1 cellular context compared by ENCODE assay signal in the genomic region with DNA sequence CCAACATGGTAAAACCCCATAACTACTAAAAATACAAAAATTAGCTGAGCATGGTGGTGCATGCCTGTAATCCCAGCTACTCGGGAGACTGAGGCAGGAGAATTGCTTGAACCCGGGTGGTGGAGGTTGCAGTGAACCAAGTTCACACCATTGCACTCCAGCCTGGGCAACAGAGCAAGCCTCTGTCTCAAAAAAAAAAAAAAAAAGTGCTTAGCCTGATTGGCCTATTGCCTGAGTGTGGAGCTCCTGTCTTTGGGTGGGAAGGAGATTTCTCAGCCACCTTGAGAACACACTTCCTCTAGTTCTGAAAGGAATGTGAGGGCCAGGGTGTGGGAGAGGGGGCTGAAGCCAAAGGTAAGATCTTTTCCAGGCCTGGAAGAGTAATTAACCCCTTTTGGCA.
TF ChIP-seq lines count a peak whose summit lies in the region.
"Not testable (repeated sequence)": the region's sequence is repeated elsewhere in the genome, so short reads cannot be mapped to it uniquely, and the experiment has no call there.

No MANE protein-coding gene starts in this region.

TF ChIP-seq in K562, 482 proteins besides CTCF, POLR2A, EP300 and RAD21:
- TF ChIP-seq L3MBTL2 (IDR thresholded peaks at IDR 0.05) (peak; percentile 40; the same call in 1 of the 2 replicates), PTTG1 (tag; IDR thresholded peaks at IDR 0.05; ENCODE audit: low read depth) (peak; percentile 39; the same call in 1 of the 2 replicates), ATF1 (tag; IDR thresholded peaks at IDR 0.05) (0 out of 2 replicates have a peak, but pooled peaks have one; percentile 12), SPI1 (IDR thresholded peaks at IDR 0.05; ENCODE audit: borderline replicate concordance, low read depth, low read length) (peak; percentile 27; the same call in 1 of the 2 replicates), SMAD4 (CRISPR knock-in tag; conservative IDR thresholded peaks at IDR 0.05) (peak; percentile 65), ZNF766 (CRISPR knock-in tag; conservative IDR thresholded peaks at IDR 0.05) (peak; percentile 65; the same call in 1 of the 2 replicates), DMBX1 (CRISPR knock-in tag; IDR thresholded peaks at IDR 0.05; ENCODE audit: borderline replicate concordance) (peak; percentile 78), NR2C1 (tag; IDR thresholded peaks at IDR 0.05) (peak; percentile 40; the same call in 1 of the 2 replicates), CXXC5 (CRISPR knock-in tag; IDR thresholded peaks at IDR 0.05) (peak; percentile 59), ZNF384 (IDR thresholded peaks at IDR 0.05; ENCODE audit: low read depth, low read length) (peak; percentile 87), ZNF197 (CRISPR knock-in tag; IDR thresholded peaks at IDR 0.05; ENCODE audit: low read depth) (peak; percentile 13; the same call in 1 of the 2 replicates), ZNF175 (CRISPR knock-in tag; IDR thresholded peaks at IDR 0.05; ENCODE audit: low read depth) (peak; percentile 63; the same call in 1 of the 2 replicates)
- not testable (repeated sequence) for TF ChIP-seq ATF1 (CRISPR knock-in tag; IDR thresholded peaks at IDR 0.05); NR2C1 (IDR thresholded peaks at IDR 0.05)
- TF ChIP-seq, protein P1, sequence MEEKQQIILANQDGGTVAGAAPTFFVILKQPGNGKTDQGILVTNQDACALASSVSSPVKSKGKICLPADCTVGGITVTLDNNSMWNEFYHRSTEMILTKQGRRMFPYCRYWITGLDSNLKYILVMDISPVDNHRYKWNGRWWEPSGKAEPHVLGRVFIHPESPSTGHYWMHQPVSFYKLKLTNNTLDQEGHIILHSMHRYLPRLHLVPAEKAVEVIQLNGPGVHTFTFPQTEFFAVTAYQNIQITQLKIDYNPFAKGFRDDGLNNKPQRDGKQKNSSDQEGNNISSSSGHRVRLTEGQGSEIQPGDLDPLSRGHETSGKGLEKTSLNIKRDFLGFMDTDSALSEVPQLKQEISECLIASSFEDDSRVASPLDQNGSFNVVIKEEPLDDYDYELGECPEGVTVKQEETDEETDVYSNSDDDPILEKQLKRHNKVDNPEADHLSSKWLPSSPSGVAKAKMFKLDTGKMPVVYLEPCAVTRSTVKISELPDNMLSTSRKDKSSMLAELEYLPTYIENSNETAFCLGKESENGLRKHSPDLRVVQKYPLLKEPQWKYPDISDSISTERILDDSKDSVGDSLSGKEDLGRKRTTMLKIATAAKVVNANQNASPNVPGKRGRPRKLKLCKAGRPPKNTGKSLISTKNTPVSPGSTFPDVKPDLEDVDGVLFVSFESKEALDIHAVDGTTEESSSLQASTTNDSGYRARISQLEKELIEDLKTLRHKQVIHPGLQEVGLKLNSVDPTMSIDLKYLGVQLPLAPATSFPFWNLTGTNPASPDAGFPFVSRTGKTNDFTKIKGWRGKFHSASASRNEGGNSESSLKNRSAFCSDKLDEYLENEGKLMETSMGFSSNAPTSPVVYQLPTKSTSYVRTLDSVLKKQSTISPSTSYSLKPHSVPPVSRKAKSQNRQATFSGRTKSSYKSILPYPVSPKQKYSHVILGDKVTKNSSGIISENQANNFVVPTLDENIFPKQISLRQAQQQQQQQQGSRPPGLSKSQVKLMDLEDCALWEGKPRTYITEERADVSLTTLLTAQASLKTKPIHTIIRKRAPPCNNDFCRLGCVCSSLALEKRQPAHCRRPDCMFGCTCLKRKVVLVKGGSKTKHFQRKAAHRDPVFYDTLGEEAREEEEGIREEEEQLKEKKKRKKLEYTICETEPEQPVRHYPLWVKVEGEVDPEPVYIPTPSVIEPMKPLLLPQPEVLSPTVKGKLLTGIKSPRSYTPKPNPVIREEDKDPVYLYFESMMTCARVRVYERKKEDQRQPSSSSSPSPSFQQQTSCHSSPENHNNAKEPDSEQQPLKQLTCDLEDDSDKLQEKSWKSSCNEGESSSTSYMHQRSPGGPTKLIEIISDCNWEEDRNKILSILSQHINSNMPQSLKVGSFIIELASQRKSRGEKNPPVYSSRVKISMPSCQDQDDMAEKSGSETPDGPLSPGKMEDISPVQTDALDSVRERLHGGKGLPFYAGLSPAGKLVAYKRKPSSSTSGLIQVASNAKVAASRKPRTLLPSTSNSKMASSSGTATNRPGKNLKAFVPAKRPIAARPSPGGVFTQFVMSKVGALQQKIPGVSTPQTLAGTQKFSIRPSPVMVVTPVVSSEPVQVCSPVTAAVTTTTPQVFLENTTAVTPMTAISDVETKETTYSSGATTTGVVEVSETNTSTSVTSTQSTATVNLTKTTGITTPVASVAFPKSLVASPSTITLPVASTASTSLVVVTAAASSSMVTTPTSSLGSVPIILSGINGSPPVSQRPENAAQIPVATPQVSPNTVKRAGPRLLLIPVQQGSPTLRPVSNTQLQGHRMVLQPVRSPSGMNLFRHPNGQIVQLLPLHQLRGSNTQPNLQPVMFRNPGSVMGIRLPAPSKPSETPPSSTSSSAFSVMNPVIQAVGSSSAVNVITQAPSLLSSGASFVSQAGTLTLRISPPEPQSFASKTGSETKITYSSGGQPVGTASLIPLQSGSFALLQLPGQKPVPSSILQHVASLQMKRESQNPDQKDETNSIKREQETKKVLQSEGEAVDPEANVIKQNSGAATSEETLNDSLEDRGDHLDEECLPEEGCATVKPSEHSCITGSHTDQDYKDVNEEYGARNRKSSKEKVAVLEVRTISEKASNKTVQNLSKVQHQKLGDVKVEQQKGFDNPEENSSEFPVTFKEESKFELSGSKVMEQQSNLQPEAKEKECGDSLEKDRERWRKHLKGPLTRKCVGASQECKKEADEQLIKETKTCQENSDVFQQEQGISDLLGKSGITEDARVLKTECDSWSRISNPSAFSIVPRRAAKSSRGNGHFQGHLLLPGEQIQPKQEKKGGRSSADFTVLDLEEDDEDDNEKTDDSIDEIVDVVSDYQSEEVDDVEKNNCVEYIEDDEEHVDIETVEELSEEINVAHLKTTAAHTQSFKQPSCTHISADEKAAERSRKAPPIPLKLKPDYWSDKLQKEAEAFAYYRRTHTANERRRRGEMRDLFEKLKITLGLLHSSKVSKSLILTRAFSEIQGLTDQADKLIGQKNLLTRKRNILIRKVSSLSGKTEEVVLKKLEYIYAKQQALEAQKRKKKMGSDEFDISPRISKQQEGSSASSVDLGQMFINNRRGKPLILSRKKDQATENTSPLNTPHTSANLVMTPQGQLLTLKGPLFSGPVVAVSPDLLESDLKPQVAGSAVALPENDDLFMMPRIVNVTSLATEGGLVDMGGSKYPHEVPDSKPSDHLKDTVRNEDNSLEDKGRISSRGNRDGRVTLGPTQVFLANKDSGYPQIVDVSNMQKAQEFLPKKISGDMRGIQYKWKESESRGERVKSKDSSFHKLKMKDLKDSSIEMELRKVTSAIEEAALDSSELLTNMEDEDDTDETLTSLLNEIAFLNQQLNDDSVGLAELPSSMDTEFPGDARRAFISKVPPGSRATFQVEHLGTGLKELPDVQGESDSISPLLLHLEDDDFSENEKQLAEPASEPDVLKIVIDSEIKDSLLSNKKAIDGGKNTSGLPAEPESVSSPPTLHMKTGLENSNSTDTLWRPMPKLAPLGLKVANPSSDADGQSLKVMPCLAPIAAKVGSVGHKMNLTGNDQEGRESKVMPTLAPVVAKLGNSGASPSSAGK (IDR thresholded peaks at IDR 0.05) = 0 out of 2 replicates have a peak, but pooled peaks have one; percentile 19
- TF ChIP-seq, protein P2, sequence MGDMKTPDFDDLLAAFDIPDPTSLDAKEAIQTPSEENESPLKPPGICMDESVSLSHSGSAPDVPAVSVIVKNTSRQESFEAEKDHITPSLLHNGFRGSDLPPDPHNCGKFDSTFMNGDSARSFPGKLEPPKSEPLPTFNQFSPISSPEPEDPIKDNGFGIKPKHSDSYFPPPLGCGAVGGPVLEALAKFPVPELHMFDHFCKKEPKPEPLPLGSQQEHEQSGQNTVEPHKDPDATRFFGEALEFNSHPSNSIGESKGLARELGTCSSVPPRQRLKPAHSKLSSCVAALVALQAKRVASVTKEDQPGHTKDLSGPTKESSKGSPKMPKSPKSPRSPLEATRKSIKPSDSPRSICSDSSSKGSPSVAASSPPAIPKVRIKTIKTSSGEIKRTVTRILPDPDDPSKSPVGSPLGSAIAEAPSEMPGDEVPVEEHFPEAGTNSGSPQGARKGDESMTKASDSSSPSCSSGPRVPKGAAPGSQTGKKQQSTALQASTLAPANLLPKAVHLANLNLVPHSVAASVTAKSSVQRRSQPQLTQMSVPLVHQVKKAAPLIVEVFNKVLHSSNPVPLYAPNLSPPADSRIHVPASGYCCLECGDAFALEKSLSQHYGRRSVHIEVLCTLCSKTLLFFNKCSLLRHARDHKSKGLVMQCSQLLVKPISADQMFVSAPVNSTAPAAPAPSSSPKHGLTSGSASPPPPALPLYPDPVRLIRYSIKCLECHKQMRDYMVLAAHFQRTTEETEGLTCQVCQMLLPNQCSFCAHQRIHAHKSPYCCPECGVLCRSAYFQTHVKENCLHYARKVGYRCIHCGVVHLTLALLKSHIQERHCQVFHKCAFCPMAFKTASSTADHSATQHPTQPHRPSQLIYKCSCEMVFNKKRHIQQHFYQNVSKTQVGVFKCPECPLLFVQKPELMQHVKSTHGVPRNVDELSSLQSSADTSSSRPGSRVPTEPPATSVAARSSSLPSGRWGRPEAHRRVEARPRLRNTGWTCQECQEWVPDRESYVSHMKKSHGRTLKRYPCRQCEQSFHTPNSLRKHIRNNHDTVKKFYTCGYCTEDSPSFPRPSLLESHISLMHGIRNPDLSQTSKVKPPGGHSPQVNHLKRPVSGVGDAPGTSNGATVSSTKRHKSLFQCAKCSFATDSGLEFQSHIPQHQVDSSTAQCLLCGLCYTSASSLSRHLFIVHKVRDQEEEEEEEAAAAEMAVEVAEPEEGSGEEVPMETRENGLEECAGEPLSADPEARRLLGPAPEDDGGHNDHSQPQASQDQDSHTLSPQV (IDR thresholded peaks at IDR 0.05) = peak; percentile 44; the same call in 1 of the 2 replicates
